ENCODE assay signal across 16 cellular contexts in genomic region chr7:140596751-140597424, GRCh38. TPM values are rescaled to one million over a fixed set of nuclear protein-coding genes. Genes with fewer than 3 reads are reported as not detected.
A peak's percentile ranks its signal among the peaks of the same experiment; 100 is the strongest.
DNase-seq lines count a peak whose midpoint lies in the region; ATAC-seq, FAIRE-seq and TF ChIP-seq lines count a peak whose summit lies in the region.
"Had no signal": no experiment of that assay in that cellular context is flagged by ENCODE, and none has a peak within 500 bp of the region (broad histone marks: within the 10 kb centered on the region; RNA-seq: fewer than 3 reads in every experiment).

No MANE protein-coding gene starts in this region.

- FAIRE-seq in astrocyte (lab: Jason Lieb, UNC) = no peak
- FAIRE-seq: H54 had no signal

- H3K9me3 ChIP-seq in HEK293 (ENCODE audit: control insufficient read depth, insufficient read depth, low read depth, low read length) (no peaks in the 10 kb centered on the region), astrocyte (ENCODE audit: insufficient read depth, low read depth, low read length) (no peaks in the 10 kb centered on the region), heart right ventricle (no peaks in the 10 kb centered on the region), sigmoid colon (no peaks in the 10 kb centered on the region), Caco-2 (no peaks in the 10 kb centered on the region), MM.1S (replicated peaks; ENCODE audit: insufficient read depth, low read length) (no peaks in the 10 kb centered on the region)
- H3K9me3 ChIP-seq: psoas muscle had no signal

- H3K4me2 ChIP-seq in astrocyte (ENCODE audit: low read length) (peak overlapping the region; percentile 65), MM.1S (ENCODE audit: low read depth, low read length) (no peak overlapping the region)

- H3K9ac ChIP-seq in astrocyte (ENCODE audit: low read length) = peak overlapping the region; percentile 30
- no peak overlapping the region for H3K9ac ChIP-seq in MM.1S (ENCODE audit: low read length)

- BruUV-seq in Caco-2 (replicated peaks; lab: Mats Ljungman, UMichigan) = no TSS peak

- H3K4me1 ChIP-seq in HEK293 (ENCODE audit: control insufficient read depth, insufficient read depth, low read length) = peaks cover 11% of the 10 kb centered on the region
- H3K4me1 ChIP-seq in astrocyte (ENCODE audit: insufficient read depth, low read length) = peaks cover 17% of the 10 kb centered on the region
- H3K4me1 ChIP-seq in heart right ventricle = peaks cover 0 to 50% (median 11%) of the 10 kb centered on the region in 9 donors
- no peaks in the 10 kb centered on the region for H3K4me1 ChIP-seq in sigmoid colon
- no peaks in the 10 kb centered on the region for H3K4me1 ChIP-seq in Caco-2
- H3K4me1 ChIP-seq in MM.1S (ENCODE audit: low read length) = no peaks in the 10 kb centered on the region
- H3K4me1 ChIP-seq: psoas muscle had no signal

- intact Hi-C loops in heart right ventricle (cut with DNase I) = loop anchor here in 6 of 10 donors (5.0 to 10.0 kb wide), 2 partner anchors 40 to 48 kb away; partner anchors contain the start of gene DENND2A (in 2 of the 6)
- intact Hi-C loops in sigmoid colon (cut with DNase I) = no loop called here
- intact Hi-C loops in Caco-2 (cut with micrococcal nuclease; ENCODE audit: unreplicated experiment) = no loop called here

- ATAC-seq in heart right ventricle = peak in 3 of 8 donors; percentile 10 to 39 (median 31)
- ATAC-seq: psoas muscle had no signal

- H2AFZ ChIP-seq in astrocyte (ENCODE audit: low read depth, low read length) = no peak overlapping the region
- H2AFZ ChIP-seq in MM.1S (ENCODE audit: low read length) = no peak overlapping the region

- no peaks in the 10 kb centered on the region for H3K27me3 ChIP-seq in astrocyte (ENCODE audit: insufficient read depth, low read length)
- H3K27me3 ChIP-seq in heart right ventricle = no peaks in the 10 kb centered on the region
- no peaks in the 10 kb centered on the region for H3K27me3 ChIP-seq in sigmoid colon
- no peaks in the 10 kb centered on the region; the same call in 1 of the 2 replicates for H3K27me3 ChIP-seq in Caco-2 (replicated peaks; ENCODE audit: control insufficient read depth, insufficient read depth, low read length)
- H3K27me3 ChIP-seq in MM.1S (replicated peaks; ENCODE audit: insufficient read depth, low read length) = no peaks in the 10 kb centered on the region

- H3K9me2 ChIP-seq in MM.1S (replicated peaks; ENCODE audit: insufficient read depth, low read length) = no peaks in the 10 kb centered on the region

- H3K9me3 Mint-ChIP-seq in astrocyte (ENCODE audit: unreplicated experiment) (no peaks in the 10 kb centered on the region), Caco-2 (ENCODE audit: unreplicated experiment) (no peaks in the 10 kb centered on the region)
- H3K9me3 Mint-ChIP-seq: CD14-positive monocyte had no signal

- POLR2A ChIA-PET in HEK293 (lab: Yijun Ruan, JAX) (no interaction called here), Caco-2 (lab: Charles Lee) (interaction anchor here (0.5 kb wide), 1 partner anchor 22 kb away, joined by 3 read pairs; no protein-coding TSS in a partner anchor)

- no peak overlapping the region for H3K4me3 Mint-ChIP-seq in astrocyte (ENCODE audit: unreplicated experiment)
- no peak overlapping the region for H3K4me3 Mint-ChIP-seq in Caco-2 (ENCODE audit: unreplicated experiment)
- H3K4me3 Mint-ChIP-seq: CD14-positive monocyte had no signal

- H3F3A ChIP-seq in MM.1S (ENCODE audit: insufficient read depth, low read length) = no peaks in the 10 kb centered on the region

- no peak for TF ChIP-seq POLR2A in sigmoid colon (IDR thresholded peaks at IDR 0.05)

- H3K27ac ChIP-seq in HEK293 (ENCODE audit: extremely low read depth, low read depth, low read length) = no peak overlapping the region
- peak overlapping the region; percentile 6 for H3K27ac ChIP-seq in astrocyte (ENCODE audit: low read depth, low read length)
- H3K27ac ChIP-seq in heart right ventricle = peak overlapping the region in 8 of 10 donors; percentile 10 to 72 (median 55)
- peak overlapping the region in 3 of 4 donors; percentile 19 to 63 (median 20) for H3K27ac ChIP-seq in sigmoid colon
- H3K27ac ChIP-seq in MM.1S (ENCODE audit: low read length) = no peak overlapping the region
- H3K27ac ChIP-seq: psoas muscle had no signal

- TF ChIP-seq CTCF in HEK293 (tag by site-specific recombination; IDR thresholded peaks at IDR 0.05) = no peak
- no peak for TF ChIP-seq CTCF in astrocyte (IDR thresholded peaks at IDR 0.05; ENCODE audit: insufficient read depth, low read depth, low read length)
- no peak for TF ChIP-seq CTCF in heart right ventricle (IDR thresholded peaks at IDR 0.05)
- no peak for TF ChIP-seq CTCF in sigmoid colon (IDR thresholded peaks at IDR 0.05)
- no peak for TF ChIP-seq CTCF in Caco-2 (IDR thresholded peaks at IDR 0.05; ENCODE audit: insufficient read depth in 1 of 2, low read depth in 1 of 2, low read length in 1 of 2, severe bottlenecking in 1 of 2, unreplicated experiment in 1 of 2)
- TF ChIP-seq CTCF in MM.1S (IDR thresholded peaks at IDR 0.05; ENCODE audit: low read length) = no peak

- H3K79me2 ChIP-seq in astrocyte (ENCODE audit: insufficient read depth, low read length) (no peaks in the 10 kb centered on the region), MM.1S (ENCODE audit: low read length) (no peaks in the 10 kb centered on the region)

- H3K4me1 Mint-ChIP-seq in astrocyte (ENCODE audit: low read depth, unreplicated experiment) (peaks cover 8% of the 10 kb centered on the region), Caco-2 (ENCODE audit: low read depth, unreplicated experiment) (no peaks in the 10 kb centered on the region)
- H3K4me1 Mint-ChIP-seq: CD14-positive monocyte had no signal

- DNase-seq in astrocyte (ENCODE audit: low read depth) = peak; percentile 89
- no peak for DNase-seq in heart right ventricle
- no peak for DNase-seq in sigmoid colon
- DNase-seq in kidney glomerular epithelial cell (lab: John Stamatoyannopoulos, UW) = no peak
- no peak for DNase-seq in stimulated activated CD4-positive, alpha-beta T cell treated with anti-CD3 and anti-CD28 coated beads, Interleukin-15, amount 100 ng/mL, for 24 hours
- no peak for DNase-seq in Caco-2
- no peak for DNase-seq in MM.1S
- DNase-seq: GDM1; islet precursor cell; KG1; NCI-H1694; stimulated activated CD4-positive, alpha-beta T cell treated with anti-CD3 and anti-CD28 coated beads, Interleukin-2, amount 100 ng/mL, for 24 hours had no signal

- no peak for TF ChIP-seq EP300 in sigmoid colon (IDR thresholded peaks at IDR 0.05)

- no peak overlapping the region for H3K4me3 ChIP-seq in HEK293 (ENCODE audit: low read depth, low read length)
- H3K4me3 ChIP-seq in astrocyte (ENCODE audit: insufficient read depth, low read depth, low read length) = no peak overlapping the region
- H3K4me3 ChIP-seq in heart right ventricle = no peak overlapping the region
- H3K4me3 ChIP-seq in sigmoid colon = no peak overlapping the region
- H3K4me3 ChIP-seq in Caco-2 (ENCODE audit: low read depth, low read length) = no peak overlapping the region
- H3K4me3 ChIP-seq in MM.1S (ENCODE audit: low read length) = no peak overlapping the region
- H3K4me3 ChIP-seq: psoas muscle had no signal

- no peaks in the 10 kb centered on the region for H3K27me3 Mint-ChIP-seq in astrocyte (ENCODE audit: low read depth, unreplicated experiment)
- H3K27me3 Mint-ChIP-seq in Caco-2 (ENCODE audit: insufficient read depth, unreplicated experiment) = peaks cover 13% of the 10 kb centered on the region

- H3K36me3 Mint-ChIP-seq in astrocyte (ENCODE audit: low read depth, unreplicated experiment) (peaks cover 23% of the 10 kb centered on the region), Caco-2 (ENCODE audit: insufficient read depth, unreplicated experiment) (no peaks in the 10 kb centered on the region)
- H3K36me3 Mint-ChIP-seq: CD14-positive monocyte had no signal

- H3K36me3 ChIP-seq in HEK293 (ENCODE audit: control insufficient read depth in 2 of 2, insufficient read depth in 1 of 2, low read length in 2 of 2) (peaks cover 0 to 1% of the 10 kb centered on the region in 2 experiments; a peak in 1 of 3 replicates), astrocyte (ENCODE audit: insufficient read depth, low read length) (peaks cover 7% of the 10 kb centered on the region), heart right ventricle (peaks cover 0 to 25% (median 0%) of the 10 kb centered on the region in 9 donors), sigmoid colon (peaks cover 0 to 12% (median 0%) of the 10 kb centered on the region in 4 donors), Caco-2 (ENCODE audit: control insufficient read depth, insufficient read depth, low read length) (no peaks in the 10 kb centered on the region), MM.1S (replicated peaks; ENCODE audit: insufficient read depth, low read length) (no peaks in the 10 kb centered on the region)

- H4K20me1 ChIP-seq in astrocyte (ENCODE audit: insufficient read depth, low read length) (no peaks in the 10 kb centered on the region), MM.1S (ENCODE audit: insufficient read depth, low read length) (no peaks in the 10 kb centered on the region)

- CTCF ChIA-PET in HEK293 (lab: Yijun Ruan, JAX) (interaction anchor here (0.7 kb wide), 1 partner anchor 48 kb away, joined by 3 read pairs; no protein-coding TSS in a partner anchor), Caco-2 (lab: Charles Lee) (no interaction called here)

- no peak overlapping the region for H3K27ac Mint-ChIP-seq in astrocyte (ENCODE audit: unreplicated experiment)
- no peak overlapping the region for H3K27ac Mint-ChIP-seq in Caco-2 (ENCODE audit: unreplicated experiment)
- H3K27ac Mint-ChIP-seq: CD14-positive monocyte had no signal

- 63 to 71% methylated on average over 6 of the region's 6 CpGs for WGBS in heart right ventricle, 2 donors
- 83 to 87% methylated on average over 6 of the region's 6 CpGs for WGBS in sigmoid colon, 2 donors

TF ChIP-seq in HEK293, 187 proteins besides CTCF, POLR2A, EP300 and RAD21 (continues in another document):
- TF ChIP-seq ZNF843 (tag by site-specific recombination; IDR thresholded peaks at IDR 0.05) = peak; percentile 55; the same call in 1 of the 2 replicates

RNA-seq across cellular contexts. Expression of gene DENND2A, which starts 43.7 kb away (rescaled TPM):
- total RNA-seq in astrocyte = 41.7 and 42.1 TPM in 2 replicates
- 10 to 100 TPM in 5 of 10 donors, 1 to 10 TPM in 5; 6.9 to 16.9 (median 10.4) TPM for total RNA-seq in heart right ventricle
- polyA plus RNA-seq in heart right ventricle = 1 to 10 TPM; 3.8 to 9.2 TPM
- 10 to 100 TPM in 3 of 4 donors, 1 to 10 TPM in 1; 7.6 to 38.8 (median 13.6) TPM for total RNA-seq in sigmoid colon
- 10 to 100 TPM in 1 of 3 donors, 1 to 10 TPM in 2; 6.2 to 22.2 (median 7.2) TPM for polyA plus RNA-seq in sigmoid colon
- total RNA-seq in Caco-2 (2022) = 0.67 and 0.95 TPM in 2 replicates
- polyA plus RNA-seq: CD14-positive monocyte had no signal

Comparison
In these comparisons a context has a peak if more than half of its experiments do, and no peak if none do; other contexts are left out.
1. H3K27ac ChIP-seq: peak in astrocyte (single experiment), heart right ventricle (8 of 10) and sigmoid colon (3 of 4); none in HEK293 (single experiment) and MM.1S (single experiment).
2. intact Hi-C loops: an anchor here in heart right ventricle (5.0 to 10.0 kb wide); none called in sigmoid colon and Caco-2.